In genomic region chr12:117092511-117092780, GRCh38 we compare ENCODE assay signal across 23 cellular contexts. TPM values are rescaled to one million over a fixed set of nuclear protein-coding genes. Genes with fewer than 3 reads are reported as not detected.
"Had no signal": no experiment of that assay in that cellular context is flagged by ENCODE, and none has a peak within 500 bp of the region (broad histone marks: within the 10 kb centered on the region; RNA-seq: fewer than 3 reads in every experiment).

No MANE protein-coding gene starts in this region.

- DNase-seq: cerebellar nuclear complex; effector memory CD8-positive, alpha-beta T cell; esophagus squamous epithelium; foreskin fibroblast; glutamatergic neuron; islet precursor cell; occipital lobe; psoas muscle; retina; stimulated activated CD4-positive, alpha-beta T cell treated with anti-CD3 and anti-CD28 coated beads, Interleukin-12 subunit alpha, Interleukin-12 subunit beta, amount 100 ng/mL, for 4 hours; stimulated activated naive CD4-positive, alpha-beta T cell treated with Interleukin-2 at 50 U/mL for 16 hours; transverse colon had no signal

- H3K9ac ChIP-seq: neural progenitor cell had no signal

- H3K27me3 Mint-ChIP-seq: dendritic cell treated with granulocyte-macrophage colony-stimulating factor and Interleukin-4, amounts not matched to agents 40 ng/mL and 50 ng/mL, for 4 days; effector memory CD8-positive, alpha-beta T cell; memory B cell; natural killer cell treated with Interleukin-12 subunit alpha and Interleukin-12 subunit beta and Interleukin-15 and Interleukin-18, amount 100 ng/mL, for 72 hours had no signal

- H3K36me3 ChIP-seq: esophagus squamous epithelium, gastroesophageal sphincter, left lung, lower lobe of right lung, thoracic aorta, transverse colon had no signal

- H3K36me3 Mint-ChIP-seq: mesothelial cell of epicardium, neural progenitor cell had no signal

- H3K4me1 ChIP-seq: psoas muscle, transverse colon had no signal

- H3K4me3 Mint-ChIP-seq: dendritic cell treated with granulocyte-macrophage colony-stimulating factor and Interleukin-4, amounts not matched to agents 40 ng/mL and 50 ng/mL, for 4 days; effector memory CD8-positive, alpha-beta T cell; memory B cell; mesothelial cell of epicardium; natural killer cell treated with Interleukin-12 subunit alpha and Interleukin-12 subunit beta and Interleukin-15 and Interleukin-18, amount 100 ng/mL, for 72 hours; neural progenitor cell had no signal

- H3K4me3 ChIP-seq: esophagus squamous epithelium, gastroesophageal sphincter, left lung, lower lobe of right lung, neural progenitor cell, psoas muscle, skin epidermis, thoracic aorta, transverse colon had no signal

- H3K27ac Mint-ChIP-seq: dendritic cell treated with granulocyte-macrophage colony-stimulating factor and Interleukin-4, amounts not matched to agents 40 ng/mL and 50 ng/mL, for 4 days; effector memory CD8-positive, alpha-beta T cell; memory B cell; mesothelial cell of epicardium; natural killer cell treated with Interleukin-12 subunit alpha and Interleukin-12 subunit beta and Interleukin-15 and Interleukin-18, amount 100 ng/mL, for 72 hours; neural progenitor cell had no signal

- H3K27ac ChIP-seq: gastroesophageal sphincter, left lung, lower lobe of right lung, neural progenitor cell, psoas muscle, skin epidermis, thoracic aorta, transverse colon had no signal

- ATAC-seq: effector memory CD8-positive, alpha-beta T cell; gastroesophageal sphincter; left lung; lower lobe of right lung; natural killer cell treated with Interleukin-12 subunit alpha and Interleukin-12 subunit beta and Interleukin-15 and Interleukin-18, amount 100 ng/mL, for 72 hours; psoas muscle; sciatic nerve had no signal

- H3K4me2 ChIP-seq: neural progenitor cell had no signal

- H3K4me1 Mint-ChIP-seq: memory B cell, mesothelial cell of epicardium had no signal

- H2AFZ ChIP-seq: neural progenitor cell had no signal

RNA-seq across cellular contexts. Expression of gene TESC, which starts 6.8 kb away (rescaled TPM):
- total RNA-seq: mesothelial cell of epicardium had no signal
